In genomic region chr17:2055494-2056220, GRCh38 we compare ENCODE assay signal across 9 cellular contexts. TPM values are rescaled to one million over a fixed set of nuclear protein-coding genes. Genes with fewer than 3 reads are reported as not detected.
A peak's percentile ranks its signal among the peaks of the same experiment; 100 is the strongest.
DNase-seq lines count a peak whose midpoint lies in the region; ATAC-seq and TF ChIP-seq lines count a peak whose summit lies in the region.
"Had no signal": no experiment of that assay in that cellular context is flagged by ENCODE, and none has a peak within 500 bp of the region (broad histone marks: within the 10 kb centered on the region; RNA-seq: fewer than 3 reads in every experiment).

No MANE protein-coding gene starts in this region.

- POLR2A ChIA-PET in T-cell (lab: Charles Lee), result interaction anchor here in 1 of 2 donors (1.1 kb wide), 1 partner anchor 204 kb away, joined by 4 read pairs; no protein-coding TSS in a partner anchor

- H3K27me3 Mint-ChIP-seq in T-cell, result peaks cover 7 to 9% of the 10 kb centered on the region in 2 donors
- no peaks in the 10 kb centered on the region for H3K27me3 Mint-ChIP-seq in effector memory CD8-positive, alpha-beta T cell
- H3K27me3 Mint-ChIP-seq in neural progenitor cell (ENCODE audit: insufficient read depth, low read depth), result peaks cover 31% of the 10 kb centered on the region

- peaks cover 7% of the 10 kb centered on the region for H3K36me3 Mint-ChIP-seq in T-cell
- peaks cover 43% of the 10 kb centered on the region for H3K36me3 Mint-ChIP-seq in effector memory CD8-positive, alpha-beta T cell (ENCODE audit: insufficient read depth)
- H3K36me3 Mint-ChIP-seq in neural progenitor cell, result peaks cover 7% of the 10 kb centered on the region

- no peaks in the 10 kb centered on the region for H3K36me3 ChIP-seq in neural progenitor cell

- no peak overlapping the region for H3K27ac ChIP-seq in neural progenitor cell

- H4K20me1 ChIP-seq in neural progenitor cell (ENCODE audit: low read depth), result peaks cover 86% of the 10 kb centered on the region

- H3K4me3 ChIP-seq in GM08714 (ENCODE audit: low read length) (peak overlapping the region; percentile 81), neural progenitor cell (peak overlapping the region; percentile 42)

- H3K4me1 Mint-ChIP-seq in T-cell, result peaks cover 22 to 30% (median 24%) of the 10 kb centered on the region in 3 donors
- H3K4me1 Mint-ChIP-seq in effector memory CD8-positive, alpha-beta T cell (ENCODE audit: low read depth in 2 of 2), result peaks cover 25 to 34% of the 10 kb centered on the region in 2 donors
- peaks cover 21% of the 10 kb centered on the region for H3K4me1 Mint-ChIP-seq in neural progenitor cell

- no peaks in the 10 kb centered on the region for H3K9me3 Mint-ChIP-seq in T-cell
- H3K9me3 Mint-ChIP-seq in effector memory CD8-positive, alpha-beta T cell, result no peaks in the 10 kb centered on the region
- no peaks in the 10 kb centered on the region for H3K9me3 Mint-ChIP-seq in neural progenitor cell
- H3K9me3 Mint-ChIP-seq: neural crest cell had no signal

- DNase-seq in T-cell (peak in 6 of 34 experiments; percentile 23 to 44 (median 38)), neural progenitor cell (ENCODE audit: low spot score) (no peak), MV-4-11 (lab: John Stamatoyannopoulos, UW) (no peak), NCI-H2107 (lab: John Stamatoyannopoulos, UW) (no peak)
- no peak for DNase-seq in effector memory CD8-positive, alpha-beta T cell

- H2AFZ ChIP-seq in neural progenitor cell (replicated peaks), result no peak overlapping the region

- H3K4me1 ChIP-seq in neural progenitor cell, result peaks cover 12% of the 10 kb centered on the region

- TF ChIP-seq CTCF in neural progenitor cell (IDR thresholded peaks at IDR 0.05), result no peak

- H3K27ac Mint-ChIP-seq in T-cell (no peak overlapping the region), neural progenitor cell (no peak overlapping the region)
- peak overlapping the region in 1 of 2 donors; percentile 20 for H3K27ac Mint-ChIP-seq in effector memory CD8-positive, alpha-beta T cell

- H3K4me3 Mint-ChIP-seq in T-cell (peak overlapping the region; percentile 60 to 63 (median 63)), neural progenitor cell (peak overlapping the region; percentile 78)
- H3K4me3 Mint-ChIP-seq in effector memory CD8-positive, alpha-beta T cell, result peak overlapping the region; percentile 68 to 69
- H3K4me3 Mint-ChIP-seq: neural crest cell had no signal

- ATAC-seq in T-cell (replicated peaks in 1 of 4) (peak in 2 of 4 experiments; percentile 4 to 5), GM18498 (IDR thresholded peaks at IDR 0.05; ENCODE audit: unreplicated experiment) (no peak), HG02973 (IDR thresholded peaks at IDR 0.05; ENCODE audit: unreplicated experiment) (no peak)
- no peak for ATAC-seq in effector memory CD8-positive, alpha-beta T cell (replicated peaks)

- H3K9ac ChIP-seq in neural progenitor cell, result no peak overlapping the region

- H3K79me2 ChIP-seq in neural progenitor cell (ENCODE audit: low read depth), result no peaks in the 10 kb centered on the region

- peaks cover 42% of the 10 kb centered on the region for H3F3A ChIP-seq in neural progenitor cell (ENCODE audit: low read depth)

- no peaks in the 10 kb centered on the region for H3K9me3 ChIP-seq in neural progenitor cell (ENCODE audit: low read depth)

- H3K27me3 ChIP-seq in neural progenitor cell, result peaks cover 96% of the 10 kb centered on the region

- CTCF ChIA-PET in T-cell (lab: Charles Lee), result interaction anchor here (0.6 to 5.1 kb wide), 7 partner anchors 111 to 266 kb away, joined by 3 to 58 read pairs (median 5); no protein-coding TSS in a partner anchor

- peak overlapping the region; percentile 84 for H3K4me2 ChIP-seq in neural progenitor cell

RNA-seq across cellular contexts. Expression of gene HIC1, which starts 0.8 kb away (rescaled TPM):
- 10 to 100 TPM in 1 of 5 donors, 1 to 10 TPM in 4; 3.2 to 12.3 (median 8.4) TPM for total RNA-seq in T-cell
- 0.62 TPM in 1 of 2 replicates, not detected in the other for total RNA-seq in neural progenitor cell (ENCODE audit: low replicate concordance)

RNA-seq across cellular contexts. Expression of gene OVCA2, which starts 13.8 kb away (rescaled TPM):
- total RNA-seq in T-cell, result 10 to 100 TPM; 31.0 to 36.8 (median 31.8) TPM
- 5.4 and 23.1 TPM in 2 replicates for total RNA-seq in neural progenitor cell (ENCODE audit: low replicate concordance)

RNA-seq across cellular contexts. Expression of gene DPH1, which starts 25.7 kb away (rescaled TPM):
- total RNA-seq in T-cell, result 100 to 1,000 TPM in 2 of 5 donors, 10 to 100 TPM in 3; 84.6 to 116 (median 94.2) TPM
- 21.1 and 28.0 TPM in 2 replicates for total RNA-seq in neural progenitor cell (ENCODE audit: low replicate concordance)

RNA-seq across cellular contexts. Expression of gene RTN4RL1, which starts 30.5 kb away (rescaled TPM):
- 1 to 10 TPM in 2 of 5 donors, under 1 TPM in 3; 0.43 to 1.1 (median 0.63) TPM for total RNA-seq in T-cell
- total RNA-seq in neural progenitor cell (ENCODE audit: low replicate concordance), result 3.4 and 7.2 TPM in 2 replicates
